19 cellular contexts compared by ENCODE assay signal in the genomic region with DNA sequence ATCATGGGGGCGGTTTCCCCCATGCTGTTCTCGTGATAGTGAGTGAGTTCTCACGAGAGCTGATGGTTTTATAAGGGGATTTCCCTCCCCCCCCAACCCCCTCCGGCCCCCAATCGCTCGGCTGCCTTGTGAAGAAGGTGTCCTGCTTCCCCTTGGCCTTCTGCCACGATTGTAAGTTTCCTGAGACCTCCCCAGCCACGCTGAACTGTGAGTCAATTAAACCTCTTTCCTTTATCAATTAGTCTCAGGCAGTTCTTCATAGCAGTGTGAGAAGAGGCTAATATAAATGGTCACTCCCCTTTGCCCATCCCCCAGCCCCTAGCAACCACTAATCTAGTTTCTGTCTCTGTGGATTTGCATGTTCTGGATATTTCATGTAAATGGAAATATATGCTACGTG. TPM values are rescaled to one million over a fixed set of nuclear protein-coding genes. Genes with fewer than 3 reads are reported as not detected.
A peak's percentile ranks its signal among the peaks of the same experiment; 100 is the strongest.
DNase-seq lines count a peak whose midpoint lies in the region.
"Had no signal": no experiment of that assay in that cellular context is flagged by ENCODE, and none has a peak within 500 bp of the region (broad histone marks: within the 10 kb centered on the region; RNA-seq: fewer than 3 reads in every experiment).

No MANE protein-coding gene starts in this region.

- H3K9me3 ChIP-seq in Karpas-422 (ENCODE audit: low read length): no peaks in the 10 kb centered on the region; the same call in 1 of the 2 replicates

- H3K36me3 ChIP-seq in Karpas-422 (ENCODE audit: insufficient read depth, low read length): no peaks in the 10 kb centered on the region

- H4K20me1 ChIP-seq in Karpas-422 (ENCODE audit: insufficient read depth, low read depth, low read length): no peaks in the 10 kb centered on the region

- no peaks in the 10 kb centered on the region for H3K9me2 ChIP-seq in Karpas-422 (replicated peaks; ENCODE audit: insufficient read depth, low read length)

- H3K4me1 ChIP-seq in Karpas-422 (ENCODE audit: low read length): peaks cover 12% of the 10 kb centered on the region

- peak overlapping the region; percentile 19 for H3K4me2 ChIP-seq in Karpas-422 (ENCODE audit: low read depth, low read length, poor library complexity, severe bottlenecking)
- H3K4me2 ChIP-seq: GM23338 had no signal

- H3K4me1 Mint-ChIP-seq in dendritic cell treated with granulocyte-macrophage colony-stimulating factor and Interleukin-4, amounts not matched to agents 40 ng/mL and 50 ng/mL, for 4 days (ENCODE audit: low read depth): peaks cover 34% of the 10 kb centered on the region

- peaks cover 8% of the 10 kb centered on the region for H3K9me3 Mint-ChIP-seq in dendritic cell treated with granulocyte-macrophage colony-stimulating factor and Interleukin-4, amounts not matched to agents 40 ng/mL and 50 ng/mL, for 4 days
- H3K9me3 Mint-ChIP-seq: GM23338, HFFc6 had no signal

- no peaks in the 10 kb centered on the region for H3K27me3 ChIP-seq in Karpas-422 (ENCODE audit: low read length)

- intact Hi-C loops in dendritic cell treated with granulocyte-macrophage colony-stimulating factor and Interleukin-4, amounts not matched to agents 40 ng/mL and 50 ng/mL, for 4 days (cut with micrococcal nuclease): no loop called here

- no peak overlapping the region for H3K4me3 ChIP-seq in Karpas-422 (ENCODE audit: low read length)
- H3K4me3 ChIP-seq: GM23338 had no signal

- peaks cover 7% of the 10 kb centered on the region for H3K36me3 Mint-ChIP-seq in dendritic cell treated with granulocyte-macrophage colony-stimulating factor and Interleukin-4, amounts not matched to agents 40 ng/mL and 50 ng/mL, for 4 days (ENCODE audit: low read depth)

- DNase-seq in Karpas-422: peak; percentile 62
- peak; percentile 88 for DNase-seq in NCI-H526 treated with DMSO at 0.1 percent for 48 hours (lab: John Stamatoyannopoulos, UW)
- peak; percentile 23 to 63 for DNase-seq in lung microvascular endothelial cell (ENCODE audit: low read depth in 2 of 2)
- no peak for DNase-seq in activated naive CD4-positive, alpha-beta T cell treated with Interleukin-2 at 50 U/mL for 16 hours
- DNase-seq in DMS79 (lab: John Stamatoyannopoulos, UW): no peak
- DNase-seq in AG08395 (ENCODE audit: low spot score): no peak
- no peak for DNase-seq in NCI-H2081 treated with DMSO at 0.1 percent for 48 hours (lab: John Stamatoyannopoulos, UW)
- DNase-seq: C1 segment of cervical spinal cord; Calu3; CD4-positive, alpha-beta memory T cell; COR-L47; DMS53; DND-41; H9; HFFc6 had no signal

- no peaks in the 10 kb centered on the region for H3K79me2 ChIP-seq in Karpas-422 (ENCODE audit: low read length)

- no peak overlapping the region for H3K27ac ChIP-seq in Karpas-422 (ENCODE audit: low read length)
- H3K27ac ChIP-seq: 22Rv1 had no signal

- H2AFZ ChIP-seq in Karpas-422 (ENCODE audit: low read length): no peak overlapping the region
- H2AFZ ChIP-seq: GM23338 had no signal

- no peak overlapping the region for H3K4me3 Mint-ChIP-seq in dendritic cell treated with granulocyte-macrophage colony-stimulating factor and Interleukin-4, amounts not matched to agents 40 ng/mL and 50 ng/mL, for 4 days
- H3K4me3 Mint-ChIP-seq: GM23338, H9, HFFc6 had no signal

- peaks cover 33% of the 10 kb centered on the region for H3K27me3 Mint-ChIP-seq in dendritic cell treated with granulocyte-macrophage colony-stimulating factor and Interleukin-4, amounts not matched to agents 40 ng/mL and 50 ng/mL, for 4 days
- H3K27me3 Mint-ChIP-seq: CD4-positive, alpha-beta memory T cell had no signal

- peak overlapping the region; percentile 43 for H3K27ac Mint-ChIP-seq in dendritic cell treated with granulocyte-macrophage colony-stimulating factor and Interleukin-4, amounts not matched to agents 40 ng/mL and 50 ng/mL, for 4 days
- H3K27ac Mint-ChIP-seq: GM23338, H9, HFFc6 had no signal

- no peak overlapping the region for H3K9ac ChIP-seq in Karpas-422 (ENCODE audit: low read length)

RNA-seq across cellular contexts. Expression of gene GPR143, which starts 16.5 kb away (rescaled TPM):
- not detected in 2 replicates for total RNA-seq in Karpas-422 (2014; rRNA removed; shearing (Covaris generic); ENCODE audit: low replicate concordance)
- total RNA-seq in lung microvascular endothelial cell: 2.2 and 3.3 TPM in 2 replicates
- total RNA-seq: CD4-positive, alpha-beta memory T cell; H4; HFFc6 had no signal

RNA-seq across cellular contexts. Expression of gene SHROOM2, which starts 37.1 kb away (rescaled TPM):
- total RNA-seq in Karpas-422 (2014; rRNA removed; shearing (Covaris generic); ENCODE audit: low replicate concordance): 0.11 and 0.15 TPM in 2 replicates
- total RNA-seq in lung microvascular endothelial cell: 5.0 and 5.4 TPM in 2 replicates
- total RNA-seq: CD4-positive, alpha-beta memory T cell had no signal

Comparison
In these comparisons a context has a peak if more than half of its experiments do, and no peak if none do; other contexts are left out.
1. DNase-seq: peak in Karpas-422 (single experiment), NCI-H526 treated with DMSO at 0.1 percent for 48 hours (single experiment) and lung microvascular endothelial cell (2 of 2); none in activated naive CD4-positive, alpha-beta T cell treated with Interleukin-2 at 50 U/mL for 16 hours (single experiment), DMS79 (single experiment), AG08395 (single experiment) and NCI-H2081 treated with DMSO at 0.1 percent for 48 hours (single experiment).